11 cellular contexts compared by ENCODE assay signal in the genomic region with DNA sequence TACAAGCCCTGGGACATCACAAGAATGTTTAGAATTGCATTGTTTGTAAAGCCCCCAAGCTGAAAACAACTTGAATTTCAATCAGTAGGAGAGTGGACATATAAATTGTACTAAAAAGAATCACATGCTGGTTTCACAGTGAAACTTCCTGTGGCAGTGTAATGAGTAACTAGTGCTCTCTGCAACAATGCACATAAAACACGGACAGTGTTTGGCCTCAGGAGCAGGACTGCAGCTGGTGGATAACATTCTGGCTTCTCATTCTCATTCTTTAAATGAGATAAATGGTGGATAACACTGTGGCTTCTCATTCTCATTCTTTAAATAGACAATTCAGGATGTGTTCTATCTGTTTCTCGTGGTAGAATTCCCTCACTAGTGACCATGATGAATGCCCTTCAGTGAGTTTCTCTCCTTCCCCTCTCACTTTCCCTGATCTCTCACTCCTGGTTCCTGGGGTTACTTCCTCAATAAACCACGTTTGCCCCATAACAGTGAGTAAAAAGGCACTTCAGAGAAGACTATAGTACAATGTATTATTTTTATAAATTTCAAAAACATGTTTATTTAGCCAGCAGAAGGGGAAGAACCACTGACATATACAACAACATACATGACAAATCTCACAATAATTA. TPM values are rescaled to one million over a fixed set of nuclear protein-coding genes. Genes with fewer than 3 reads are reported as not detected.
A peak's percentile ranks its signal among the peaks of the same experiment; 100 is the strongest.
DNase-seq lines count a peak whose midpoint lies in the region; ATAC-seq and TF ChIP-seq lines count a peak whose summit lies in the region.
"Had no signal": no experiment of that assay in that cellular context is flagged by ENCODE, and none has a peak within 500 bp of the region (broad histone marks: within the 10 kb centered on the region; RNA-seq: fewer than 3 reads in every experiment).

No MANE protein-coding gene starts in this region.

- TF ChIP-seq CTCF in progenitor cell of endocrine pancreas (IDR thresholded peaks at IDR 0.05; ENCODE audit: unreplicated experiment): no peak

- no peak overlapping the region for H3K4me3 Mint-ChIP-seq in progenitor cell of endocrine pancreas (ENCODE audit: low read depth)

- peaks cover 27% of the 10 kb centered on the region for H3K4me1 Mint-ChIP-seq in progenitor cell of endocrine pancreas (ENCODE audit: low read depth)

- H3K27me3 Mint-ChIP-seq in progenitor cell of endocrine pancreas: no peaks in the 10 kb centered on the region

- H3K9me3 Mint-ChIP-seq in progenitor cell of endocrine pancreas (ENCODE audit: low read depth): peaks cover 27% of the 10 kb centered on the region

- peak overlapping the region; percentile 73 for H3K27ac Mint-ChIP-seq in progenitor cell of endocrine pancreas

- H3K36me3 Mint-ChIP-seq in progenitor cell of endocrine pancreas (ENCODE audit: insufficient read depth): peaks cover 3% of the 10 kb centered on the region

- ATAC-seq in GM19035 (IDR thresholded peaks at IDR 0.05; ENCODE audit: unreplicated experiment) (peak; percentile 47), HG02938 (IDR thresholded peaks at IDR 0.05; ENCODE audit: unreplicated experiment) (peak; percentile 96)
- ATAC-seq: foreskin keratinocyte had no signal

- peak; percentile 30 for DNase-seq in RPMI7951 (ENCODE audit: low read depth)
- DNase-seq in progenitor cell of endocrine pancreas (ENCODE audit: low spot score, unreplicated experiment): no peak
- DNase-seq in NCI-H510A (lab: John Stamatoyannopoulos, UW): no peak
- DNase-seq in stimulated activated CD4-positive, alpha-beta T cell treated with anti-CD3 and anti-CD28 coated beads, Interleukin-4, amount 100 ng/mL, for 24 hours: no peak
- DNase-seq in amygdala (lab: John Stamatoyannopoulos, UW): no peak
- DNase-seq in medulla oblongata (ENCODE audit: extremely low spot score): no peak
- DNase-seq: foreskin keratinocyte, NCI-H2029 had no signal

RNA-seq across cellular contexts. Expression of a gene that starts 59.9 kb away (rescaled TPM):
- total RNA-seq in RPMI7951 (2014; rRNA removed; shearing (Covaris generic)): not detected in 2 replicates
- not detected in 2 replicates for total RNA-seq in progenitor cell of endocrine pancreas
- total RNA-seq: cardiac muscle cell, foreskin keratinocyte had no signal
